12 cellular contexts compared by ENCODE assay signal in genomic region chr17:31907342-31907975, GRCh38. TPM values are rescaled to one million over a fixed set of nuclear protein-coding genes. Genes with fewer than 3 reads are reported as not detected.
A peak's percentile ranks its signal among the peaks of the same experiment; 100 is the strongest.
DNase-seq lines count a peak whose midpoint lies in the region; TF ChIP-seq lines count a peak whose summit lies in the region.
"Had no signal": no experiment of that assay in that cellular context is flagged by ENCODE, and none has a peak within 500 bp of the region (broad histone marks: within the 10 kb centered on the region; RNA-seq: fewer than 3 reads in every experiment).

No MANE protein-coding gene starts in this region.

- POLR2A ChIA-PET in HEK293T (lab: Yijun Ruan, JAX): no interaction called here
- POLR2A ChIA-PET in Caco-2 (lab: Charles Lee): no interaction called here

- CTCF ChIA-PET in HEK293T (lab: Yijun Ruan, JAX): interaction anchor here (0.9 kb wide), 1 partner anchor 8 kb away, joined by 3 read pairs; no protein-coding TSS in a partner anchor
- CTCF ChIA-PET in Caco-2 (lab: Charles Lee): no interaction called here

- no TSS peak for BruUV-seq in Caco-2 (replicated peaks; lab: Mats Ljungman, UMichigan)

- intact Hi-C loops in ascending aorta (cut with DNase I) (no loop called here), vagina (cut with DNase I) (loop anchor here (10.0 kb wide), 1 partner anchor 473 kb away; no protein-coding TSS in a partner anchor), posterior vena cava (cut with DNase I) (no loop called here), Caco-2 (cut with micrococcal nuclease; ENCODE audit: unreplicated experiment) (no loop called here)

- H3K4me3 ChIP-seq in AG09309 (ENCODE audit: control insufficient read depth, low read depth, low read length): no peak overlapping the region
- peak overlapping the region in 1 of 2 donors; percentile 2 for H3K4me3 ChIP-seq in ascending aorta
- no peak overlapping the region for H3K4me3 ChIP-seq in vagina
- no peak overlapping the region for H3K4me3 ChIP-seq in Caco-2 (ENCODE audit: low read depth, low read length)

- no peak for TF ChIP-seq POLR2A in vagina (IDR thresholded peaks at IDR 0.05)

- H3K36me3 ChIP-seq in ascending aorta (no peaks in the 10 kb centered on the region), vagina (no peaks in the 10 kb centered on the region), Caco-2 (ENCODE audit: control insufficient read depth, insufficient read depth, low read length) (no peaks in the 10 kb centered on the region)

- H3K4me1 ChIP-seq in ascending aorta (peaks cover 0 to 11% of the 10 kb centered on the region in 2 donors), vagina (no peaks in the 10 kb centered on the region), Caco-2 (no peaks in the 10 kb centered on the region)

- peaks cover 10% of the 10 kb centered on the region for H3K27me3 Mint-ChIP-seq in Caco-2 (ENCODE audit: insufficient read depth, unreplicated experiment)

- DNase-seq in AG09309 (ENCODE audit: low read depth) (peak; percentile 24), HEK293T (ENCODE audit: extremely low spot score) (no peak), ascending aorta (ENCODE audit: low spot score in 2 of 2) (peak in 1 of 2 donors; percentile 70), medulla oblongata (ENCODE audit: extremely low spot score) (peak; percentile 36), NCI-H1436 treated with DMSO at 0.1 percent for 48 hours (lab: John Stamatoyannopoulos, UW) (no peak), vagina (ENCODE audit: extremely low spot score in 2 of 2) (no peak), posterior vena cava (ENCODE audit: low spot score) (no peak), Caco-2 (no peak)
- DNase-seq: GF-D8, NCI-H2029 had no signal

- H3K27ac Mint-ChIP-seq in Caco-2 (ENCODE audit: unreplicated experiment): no peak overlapping the region
- H3K27ac Mint-ChIP-seq: activated T-helper 17 cell treated with anti-CD3 and anti-CD28 coated beads, Interleukin-2, amount 50 U/mL, for 72 hours; T-helper 2 cell treated with Interferon-gamma antibody and Interleukin-4, amounts not matched to agents 5 μg/mL and 100 μg/mL, for 36 hours had no signal

- H3K27ac ChIP-seq in ascending aorta (peak overlapping the region; percentile 11 to 12), vagina (no peak overlapping the region)

- no peaks in the 10 kb centered on the region for H3K4me1 Mint-ChIP-seq in Caco-2 (ENCODE audit: low read depth, unreplicated experiment)
- H3K4me1 Mint-ChIP-seq: activated T-helper 17 cell treated with anti-CD3 and anti-CD28 coated beads, Interleukin-2, amount 50 U/mL, for 72 hours had no signal

- no peaks in the 10 kb centered on the region for H3K9me3 Mint-ChIP-seq in Caco-2 (ENCODE audit: unreplicated experiment)
- H3K9me3 Mint-ChIP-seq: activated T-helper 17 cell treated with anti-CD3 and anti-CD28 coated beads, Interleukin-2, amount 50 U/mL, for 72 hours; T-helper 2 cell treated with Interferon-gamma antibody and Interleukin-4, amounts not matched to agents 5 μg/mL and 100 μg/mL, for 36 hours had no signal

- peaks cover 6% of the 10 kb centered on the region for H3K36me3 Mint-ChIP-seq in Caco-2 (ENCODE audit: insufficient read depth, unreplicated experiment)

- no peak for TF ChIP-seq CTCF in AG09309 (IDR thresholded peaks at IDR 0.05; ENCODE audit: control insufficient read depth, insufficient read depth, low read depth, low read length, missing control alignments)
- TF ChIP-seq CTCF in ascending aorta (IDR thresholded peaks at IDR 0.05): no peak
- no peak for TF ChIP-seq CTCF in vagina (IDR thresholded peaks at IDR 0.05)
- no peak for TF ChIP-seq CTCF in Caco-2 (IDR thresholded peaks at IDR 0.05; ENCODE audit: insufficient read depth in 1 of 2, low read depth in 1 of 2, low read length in 1 of 2, severe bottlenecking in 1 of 2, unreplicated experiment in 1 of 2)

- H3K9me3 ChIP-seq in ascending aorta (no peaks in the 10 kb centered on the region), vagina (no peaks in the 10 kb centered on the region), Caco-2 (no peaks in the 10 kb centered on the region)

- no peaks in the 10 kb centered on the region for H3K27me3 ChIP-seq in ascending aorta
- no peaks in the 10 kb centered on the region for H3K27me3 ChIP-seq in vagina
- no peaks in the 10 kb centered on the region for H3K27me3 ChIP-seq in Caco-2 (replicated peaks; ENCODE audit: control insufficient read depth, insufficient read depth, low read length)

- H3K4me3 Mint-ChIP-seq in Caco-2 (ENCODE audit: unreplicated experiment): no peak overlapping the region
- H3K4me3 Mint-ChIP-seq: activated T-helper 17 cell treated with anti-CD3 and anti-CD28 coated beads, Interleukin-2, amount 50 U/mL, for 72 hours; T-helper 2 cell treated with Interferon-gamma antibody and Interleukin-4, amounts not matched to agents 5 μg/mL and 100 μg/mL, for 36 hours had no signal

TF ChIP-seq in HEK293T, 16 proteins besides CTCF, POLR2A, EP300 and RAD21:
- TF ChIP-seq PKNOX1 (IDR thresholded peaks at IDR 0.05) (0 out of 2 replicates have a peak, but pooled peaks have one; percentile 5), ARNT (IDR thresholded peaks at IDR 0.05) (no peak), CTBP1 (IDR thresholded peaks at IDR 0.05; ENCODE audit: borderline replicate concordance) (no peak)

RNA-seq across cellular contexts. Expression of gene UTP6, which starts 6.0 kb away (rescaled TPM):
- 64.3 TPM for total RNA-seq in ascending aorta
- 28.5 TPM for total RNA-seq in vagina
- total RNA-seq in posterior vena cava: 10 to 100 TPM; 41.0 to 51.4 TPM
- 125 and 126 TPM in 2 replicates for total RNA-seq in Caco-2 (2022)

RNA-seq across cellular contexts. Expression of gene SUZ12, which starts 29.3 kb away (rescaled TPM):
- total RNA-seq in ascending aorta: 6.5 TPM
- 14.7 TPM for total RNA-seq in vagina
- 10 to 100 TPM; 18.0 to 22.7 TPM for total RNA-seq in posterior vena cava
- 55.1 and 55.6 TPM in 2 replicates for total RNA-seq in Caco-2 (2022)

RNA-seq across cellular contexts. Expression of gene COPRS, which starts 48.4 kb away (rescaled TPM):
- total RNA-seq in ascending aorta (92.1 TPM), vagina (35.4 TPM), posterior vena cava (10 to 100 TPM; 41.0 to 54.8 TPM), Caco-2 (2022) (56.7 and 62.2 TPM in 2 replicates)

Comparison
In these comparisons a context has a peak if more than half of its experiments do, and no peak if none do; other contexts are left out.
1. DNase-seq: peak in AG09309 (single experiment) and medulla oblongata (single experiment); none in HEK293T (single experiment), NCI-H1436 treated with DMSO at 0.1 percent for 48 hours (single experiment), vagina (0 of 2), posterior vena cava (single experiment) and Caco-2 (0 of 2).